Comparison of ENCODE assay signal across 5 cellular contexts in the genomic region with DNA sequence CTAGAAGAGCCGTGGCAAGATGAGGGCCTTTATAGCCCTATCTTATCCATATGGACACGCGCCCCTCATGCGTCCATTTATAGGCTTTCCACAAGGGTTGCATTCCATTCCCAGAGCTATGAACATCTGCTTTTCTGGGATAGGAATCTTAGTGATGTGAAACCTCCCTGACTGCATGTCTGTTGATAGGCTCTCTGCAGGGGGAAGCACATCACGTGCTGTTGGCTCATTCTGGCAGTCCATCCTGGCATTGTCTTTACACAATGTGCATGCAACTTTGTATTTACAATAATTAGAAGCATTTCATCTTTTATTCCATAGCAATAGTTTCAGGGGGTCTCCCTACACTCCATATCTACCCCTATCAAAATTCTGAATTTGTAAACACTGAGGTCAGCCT.
DNase-seq lines count a peak whose midpoint lies in the region; ATAC-seq, FAIRE-seq and TF ChIP-seq lines count a peak whose summit lies in the region.
"Not testable (repeated sequence)": the region's sequence is repeated elsewhere in the genome, so short reads cannot be mapped to it uniquely, and the experiment has no call there.

No MANE protein-coding gene starts in this region.

- not testable (repeated sequence) for H3K9me1 ChIP-seq in endothelial cell of umbilical vein (replicated peaks; ENCODE audit: control insufficient read depth, extremely low read depth, insufficient read depth, low read length)

- intact Hi-C loops in endothelial cell of umbilical vein (cut with micrococcal nuclease); lower lobe of right lung (cut with DNase I): not testable (repeated sequence)

- dilution Hi-C loops in endothelial cell of umbilical vein (cut with MboI; ENCODE audit: extremely low pct_ligation_motif_present, low sequenced_read_pairs): not testable (repeated sequence)

- not testable (repeated sequence) for TF ChIP-seq POLR2A in endothelial cell of umbilical vein (IDR thresholded peaks at IDR 0.05; ENCODE audit: low read depth, low read length)

- not testable (repeated sequence) for H3K9me3 ChIP-seq in endothelial cell of umbilical vein (replicated peaks; ENCODE audit: control insufficient read depth, insufficient read depth, low read length); lower lobe of right lung

- H3K4me2 ChIP-seq in endothelial cell of umbilical vein (ENCODE audit: insufficient read depth, low read length): not testable (repeated sequence)

- H3K36me3 ChIP-seq in bronchial epithelial cell (ENCODE audit: control insufficient read depth, insufficient read depth, low read length); endothelial cell of umbilical vein (ENCODE audit: control insufficient read depth in 2 of 2, extremely low read depth in 1 of 2, insufficient read depth in 2 of 2, low read length in 2 of 2); lower lobe of right lung: not testable (repeated sequence)

- not testable (repeated sequence) for TF ChIP-seq CTCF in HL-60 (IDR thresholded peaks at IDR 0.05; ENCODE audit: insufficient read depth, low read length); VCaP (conservative IDR thresholded peaks at IDR 0.05); bronchial epithelial cell (IDR thresholded peaks at IDR 0.05; ENCODE audit: insufficient read depth, low read length, severe bottlenecking); endothelial cell of umbilical vein (IDR thresholded peaks at IDR 0.05; ENCODE audit: extremely low read depth in 1 of 2, insufficient read depth in 1 of 2, low read depth in 1 of 2, low read length in 2 of 2); lower lobe of right lung (IDR thresholded peaks at IDR 0.05)

- H3K9ac ChIP-seq in endothelial cell of umbilical vein (replicated peaks; ENCODE audit: extremely low read depth, insufficient read depth, low read length): not testable (repeated sequence)

- peak; percentile 66 for FAIRE-seq in bronchial epithelial cell (lab: Jason Lieb, UNC)
- not testable (repeated sequence) for FAIRE-seq in endothelial cell of umbilical vein (lab: Jason Lieb, UNC)

- not testable (repeated sequence) for H3K79me2 ChIP-seq in endothelial cell of umbilical vein (ENCODE audit: control insufficient read depth, insufficient read depth, low read length)

- not testable (repeated sequence) for H4K20me1 ChIP-seq in endothelial cell of umbilical vein (replicated peaks; ENCODE audit: control insufficient read depth, extremely low read depth, insufficient read depth, low read length)

- not testable (repeated sequence) for BruUV-seq in endothelial cell of umbilical vein (replicated peaks; lab: Mats Ljungman, UMichigan)

- POLR2A ChIA-PET in endothelial cell of umbilical vein (lab: Charles Lee): not testable (repeated sequence)

- H3K4me3 ChIP-seq in HL-60 (replicated peaks; ENCODE audit: insufficient read depth, low read length); bronchial epithelial cell (ENCODE audit: low read depth, low read length); endothelial cell of umbilical vein (replicated peaks in 1 of 3; ENCODE audit: insufficient read depth in 1 of 3, low read depth in 1 of 3, low read length in 3 of 3); lower lobe of right lung: not testable (repeated sequence)

- DNase-seq in HL-60 (ENCODE audit: low read depth in 1 of 2, low spot score in 1 of 2): peak; percentile 5 to 41
- DNase-seq in bronchial epithelial cell (ENCODE audit: low read depth): not testable (repeated sequence)
- peak; percentile 6 for DNase-seq in endothelial cell of umbilical vein (ENCODE audit: low read depth, low spot score)
- peak; percentile 44 for DNase-seq in lower lobe of right lung

- not testable (repeated sequence) for ATAC-seq in lower lobe of right lung

- H3K27ac ChIP-seq in HL-60 (replicated peaks) (peak overlapping the region; percentile 62), VCaP (peak overlapping the region; percentile 24; the same call in 1 of the 2 replicates)
- not testable (repeated sequence) for H3K27ac ChIP-seq in endothelial cell of umbilical vein (ENCODE audit: insufficient read depth, low read depth, low read length); lower lobe of right lung

- H3K27me3 ChIP-seq in HL-60 (ENCODE audit: insufficient read depth, poor library complexity, severe bottlenecking); bronchial epithelial cell (ENCODE audit: control insufficient read depth, insufficient read depth, low read length); endothelial cell of umbilical vein (ENCODE audit: control insufficient read depth in 2 of 2, insufficient read depth in 2 of 2, low read length in 2 of 2); lower lobe of right lung (ENCODE audit: low read depth): not testable (repeated sequence)

- CTCF ChIA-PET in endothelial cell of umbilical vein (lab: Charles Lee): not testable (repeated sequence)

- not testable (repeated sequence) for H2AFZ ChIP-seq in endothelial cell of umbilical vein (ENCODE audit: low read depth, low read length)

- not testable (repeated sequence) for H3K4me1 ChIP-seq in endothelial cell of umbilical vein (ENCODE audit: control insufficient read depth, extremely low read depth, insufficient read depth, low read length)
- H3K4me1 ChIP-seq in lower lobe of right lung: peaks cover 21% of the 10 kb centered on the region
